1 cellular context compared by ENCODE assay signal in genomic region chr19:14006085-14006765, GRCh38.
TF ChIP-seq lines count a peak whose summit lies in the region.

RFX1 (minus strand) TSS chr19:14006320; CDS start chr19:13993843, 12,477 bp downstream.

TF ChIP-seq in H1, 55 proteins besides CTCF, POLR2A, EP300 and RAD21 (continued from another document):
- TF ChIP-seq CHD1 (IDR thresholded peaks at IDR 0.05; ENCODE audit: low read depth, low read length) (no peak), SIN3A (conservative IDR thresholded peaks at IDR 0.05 in 1 of 2, IDR thresholded peaks at IDR 0.05 in 1 of 2; ENCODE audit: low read depth in 1 of 2, low read length in 2 of 2) (peak; percentile 76 to 86; a peak in 2 of 4 replicates), NANOG (IDR thresholded peaks at IDR 0.05; ENCODE audit: insufficient read depth, low read depth, low read length, poor library complexity, severe bottlenecking) (peak; percentile 15), TAF1 (IDR thresholded peaks at IDR 0.05; ENCODE audit: low read depth, low read length) (no peak), ATF3 (IDR thresholded peaks at IDR 0.05; ENCODE audit: insufficient read depth, low read depth, low read length) (0 out of 2 replicates have a peak, but pooled peaks have one; percentile 5), BCL11A (IDR thresholded peaks at IDR 0.05; ENCODE audit: low read depth in 2 of 2, low read length in 2 of 2) (no peak), RNF2 (IDR thresholded peaks at IDR 0.05; ENCODE audit: borderline replicate concordance, low read depth, low read length, missing control alignments, poor library complexity, severe bottlenecking) (no peak), MAX (IDR thresholded peaks at IDR 0.05) (no peak), ASH2L (IDR thresholded peaks at IDR 0.05; ENCODE audit: low read length) (no peak), SP1 (IDR thresholded peaks at IDR 0.05; ENCODE audit: low read depth, low read length) (peak; percentile 100), ZNF274 (IDR thresholded peaks at IDR 0.05; ENCODE audit: borderline replicate concordance, extremely low read depth, low read length) (no peak), MAFK (IDR thresholded peaks at IDR 0.05; ENCODE audit: low read depth, low read length) (no peak), POLR2AphosphoS5 (IDR thresholded peaks at IDR 0.05; ENCODE audit: low read depth, low read length) (peak; percentile 77; the same call in 1 of the 2 replicates), CEBPB (IDR thresholded peaks at IDR 0.05; ENCODE audit: low read depth, low read length) (0 out of 2 replicates have a peak, but pooled peaks have one; percentile 25), TBP (IDR thresholded peaks at IDR 0.05; ENCODE audit: low read depth, low read length) (no peak), JUND (IDR thresholded peaks at IDR 0.05; ENCODE audit: low read length) (peak; percentile 21; the same call in 1 of the 2 replicates), CTBP2 (IDR thresholded peaks at IDR 0.05; ENCODE audit: borderline replicate concordance, insufficient read depth, insufficient read length, low read length) (no peak), SP2 (IDR thresholded peaks at IDR 0.05; ENCODE audit: low read length) (peak; percentile 97), CBX5 (IDR thresholded peaks at IDR 0.05; ENCODE audit: low read depth, low read length) (no peak), KDM5A (IDR thresholded peaks at IDR 0.05; ENCODE audit: low read length) (no peak), RFX5 (IDR thresholded peaks at IDR 0.05; ENCODE audit: borderline replicate concordance, low read depth, low read length) (no peak), BACH1 (IDR thresholded peaks at IDR 0.05; ENCODE audit: low read length) (no peak), BRCA1 (IDR thresholded peaks at IDR 0.05; ENCODE audit: low read depth, low read length) (no peak), JUN (IDR thresholded peaks at IDR 0.05; ENCODE audit: low read depth, low read length) (no peak), CHD7 (IDR thresholded peaks at IDR 0.05; ENCODE audit: insufficient replicate concordance, low read length) (no peak), KDM1A (IDR thresholded peaks at IDR 0.05; ENCODE audit: borderline replicate concordance, low read length) (no peak), HDAC6 (IDR thresholded peaks at IDR 0.05; ENCODE audit: low read depth, low read length) (no peak), KDM4A (IDR thresholded peaks at IDR 0.05; ENCODE audit: low read depth, low read length, severe bottlenecking) (no peak), SP4 (IDR thresholded peaks at IDR 0.05; ENCODE audit: low read length) (peak; percentile 91), CBX8 (IDR thresholded peaks at IDR 0.05; ENCODE audit: borderline replicate concordance, low read depth, low read length) (no peak)
